ENCODE assay signal across 1 cellular context in genomic region chr21:33383056-33383888, GRCh38.
TF ChIP-seq lines count a peak whose summit lies in the region.

No MANE protein-coding gene starts in this region.

TF ChIP-seq in HepG2, 621 proteins besides CTCF, POLR2A, EP300 and RAD21 (continued from another document and continues in another):
- TF ChIP-seq ZNF280B (CRISPR knock-in tag; IDR thresholded peaks at IDR 0.05; ENCODE audit: borderline replicate concordance) (no peak), TFDP1 (CRISPR knock-in tag; IDR thresholded peaks at IDR 0.05; ENCODE audit: borderline replicate concordance) (peak; percentile 60; the same call in 1 of the 2 replicates), ZNF512B (CRISPR knock-in tag; IDR thresholded peaks at IDR 0.05; ENCODE audit: borderline replicate concordance) (no peak), TBP (CRISPR knock-in tag; IDR thresholded peaks at IDR 0.05) (no peak), RARA (CRISPR knock-in tag; IDR thresholded peaks at IDR 0.05) (peak; percentile 94), MED13 (CRISPR knock-in tag; IDR thresholded peaks at IDR 0.05) (no peak), ZNF513 (CRISPR knock-in tag; conservative IDR thresholded peaks at IDR 0.05) (no peak), ZSCAN31 (CRISPR knock-in tag; IDR thresholded peaks at IDR 0.05; ENCODE audit: low read depth) (peak; percentile 84), E2F1 (CRISPR knock-in tag; IDR thresholded peaks at IDR 0.05) (no peak), KDM3A (CRISPR knock-in tag; IDR thresholded peaks at IDR 0.05; ENCODE audit: low read depth) (no peak), ZNF678 (CRISPR knock-in tag; IDR thresholded peaks at IDR 0.05) (no peak), BCLAF1 (IDR thresholded peaks at IDR 0.05) (no peak), ATRX (CRISPR knock-in tag; IDR thresholded peaks at IDR 0.05; ENCODE audit: borderline replicate concordance) (no peak), YY1 (IDR thresholded peaks at IDR 0.05; ENCODE audit: insufficient read depth, insufficient replicate concordance, low read depth, low read length) (no peak), PRDM4 (CRISPR knock-in tag; IDR thresholded peaks at IDR 0.05; ENCODE audit: borderline replicate concordance) (no peak), MIER2 (CRISPR knock-in tag; IDR thresholded peaks at IDR 0.05) (no peak), ZNF567 (CRISPR knock-in tag; IDR thresholded peaks at IDR 0.05; ENCODE audit: borderline replicate concordance) (no peak), ARID3A (IDR thresholded peaks at IDR 0.05; ENCODE audit: low read depth, low read length) (no peak), TAF1 (CRISPR knock-in tag; IDR thresholded peaks at IDR 0.05) (peak; percentile 41; the same call in 1 of the 2 replicates), THAP11 (CRISPR knock-in tag; IDR thresholded peaks at IDR 0.05) (peak; percentile 49; the same call in 1 of the 2 replicates), HNF1A (IDR thresholded peaks at IDR 0.05; ENCODE audit: low read depth) (no peak), HNF1A (CRISPR knock-in tag; IDR thresholded peaks at IDR 0.05; ENCODE audit: borderline replicate concordance) (peak; percentile 18; the same call in 1 of the 2 replicates), JUN (CRISPR knock-in tag; IDR thresholded peaks at IDR 0.05) (peak; percentile 90), ZNF20 (CRISPR knock-in tag; IDR thresholded peaks at IDR 0.05) (no peak), HOXA7 (CRISPR knock-in tag; IDR thresholded peaks at IDR 0.05) (no peak), ZNF766 (CRISPR knock-in tag; IDR thresholded peaks at IDR 0.05; ENCODE audit: borderline replicate concordance) (no peak), FOXA3 (CRISPR knock-in tag; IDR thresholded peaks at IDR 0.05) (peak; percentile 68), ZNF570 (CRISPR knock-in tag; IDR thresholded peaks at IDR 0.05; ENCODE audit: borderline replicate concordance) (no peak), HBP1 (CRISPR knock-in tag; IDR thresholded peaks at IDR 0.05; ENCODE audit: low read depth) (peak; percentile 72), ONECUT2 (CRISPR knock-in tag; IDR thresholded peaks at IDR 0.05) (no peak), MXI1 (IDR thresholded peaks at IDR 0.05; ENCODE audit: borderline replicate concordance, low read depth, low read length) (peak; percentile 53; the same call in 1 of the 3 replicates), FOXK1 (CRISPR knock-in tag; IDR thresholded peaks at IDR 0.05; ENCODE audit: borderline replicate concordance, low read depth) (peak; percentile 41; the same call in 1 of the 2 replicates), ZIK1 (CRISPR knock-in tag; IDR thresholded peaks at IDR 0.05; ENCODE audit: borderline replicate concordance, low read depth) (no peak), FOXC1 (CRISPR knock-in tag; IDR thresholded peaks at IDR 0.05; ENCODE audit: borderline replicate concordance) (no peak), MTF2 (CRISPR knock-in tag; IDR thresholded peaks at IDR 0.05; ENCODE audit: borderline replicate concordance) (no peak), ZNF256 (CRISPR knock-in tag; conservative IDR thresholded peaks at IDR 0.05) (no peak), ZNF101 (CRISPR knock-in tag; IDR thresholded peaks at IDR 0.05; ENCODE audit: borderline replicate concordance, low read depth) (no peak), CREB1 (IDR thresholded peaks at IDR 0.05) (no peak), CREB1 (CRISPR knock-in tag; IDR thresholded peaks at IDR 0.05) (peak; percentile 63; the same call in 1 of the 2 replicates)
